In the genomic region with DNA sequence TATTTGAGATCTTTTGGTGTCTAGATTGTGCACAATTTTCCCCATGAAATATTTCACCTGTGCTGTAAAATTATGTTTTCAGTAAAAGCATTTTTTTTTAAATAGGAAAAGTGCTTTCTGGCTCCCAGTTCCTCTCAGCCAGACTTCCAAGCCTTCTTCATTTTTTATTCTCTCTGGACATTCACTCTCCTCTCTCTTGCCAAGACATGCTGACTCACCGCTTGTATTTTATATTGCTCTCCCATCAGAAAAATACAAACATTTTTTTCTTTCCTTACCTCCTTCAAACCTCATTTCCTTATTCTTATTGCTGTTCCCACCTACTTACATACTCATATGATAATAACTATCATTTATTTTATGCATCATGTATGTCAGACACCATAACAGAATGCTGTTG, we compare ENCODE assay signal across 27 cellular contexts. TPM values are rescaled to one million over a fixed set of nuclear protein-coding genes. Genes with fewer than 3 reads are reported as not detected.
A peak's percentile ranks its signal among the peaks of the same experiment; 100 is the strongest.
DNase-seq lines count a peak whose midpoint lies in the region; ATAC-seq and TF ChIP-seq lines count a peak whose summit lies in the region.
"Had no signal": no experiment of that assay in that cellular context is flagged by ENCODE, and none has a peak within 500 bp of the region (broad histone marks: within the 10 kb centered on the region; RNA-seq: fewer than 3 reads in every experiment).

No MANE protein-coding gene starts in this region.

- no CpG with 5 or more reads among the region's 1 CpG for WGBS in mesendoderm (ENCODE audit: extremely low coverage, insufficient coverage, low lambda C conversion rate)

- H3K79me2 ChIP-seq in PC-3 (ENCODE audit: low read length): no peaks in the 10 kb centered on the region
- H3K79me2 ChIP-seq in fibroblast of lung (ENCODE audit: control insufficient read depth, insufficient read depth, low read length): no peaks in the 10 kb centered on the region
- no peaks in the 10 kb centered on the region for H3K79me2 ChIP-seq in mesendoderm (ENCODE audit: control insufficient read depth, insufficient read depth, low read length)

- no peaks in the 10 kb centered on the region for H3K9me2 ChIP-seq in PC-3 (replicated peaks; ENCODE audit: low read length)

- H3K56ac ChIP-seq in mesendoderm (ENCODE audit: low read length): no peak overlapping the region

- peak; percentile 60 for ATAC-seq in PC-3
- ATAC-seq: CD8-positive, alpha-beta T cell; natural killer cell had no signal

- H3K9me3 ChIP-seq in PC-3 (ENCODE audit: low read length) (no peaks in the 10 kb centered on the region), fibroblast of lung (ENCODE audit: control insufficient read depth, insufficient read depth, low read depth, low read length) (no peaks in the 10 kb centered on the region)
- H3K9me3 ChIP-seq: ascending aorta, colonic mucosa, HAP-1, ovary, tibial nerve had no signal

- CTCF ChIA-PET in PC-3 (lab: Charles Lee): no interaction called here

- POLR2A ChIA-PET in PC-3 (lab: Charles Lee; ENCODE audit: unreplicated experiment): no interaction called here

- no peak overlapping the region for H3K9ac ChIP-seq in PC-3 (ENCODE audit: low read length)
- no peak overlapping the region for H3K9ac ChIP-seq in fibroblast of lung (ENCODE audit: insufficient read depth, low read length)
- no peak overlapping the region for H3K9ac ChIP-seq in mesendoderm (ENCODE audit: low read length)

- no peaks in the 10 kb centered on the region for H3K79me1 ChIP-seq in mesendoderm (ENCODE audit: low read length)

- H3K4me2 ChIP-seq in PC-3 (ENCODE audit: low read length) (no peak overlapping the region; the same call in 1 of the 2 replicates), fibroblast of lung (ENCODE audit: extremely low read depth, insufficient read depth, low read length) (no peak overlapping the region), mesendoderm (ENCODE audit: low read length) (no peak overlapping the region)

- H3K18ac ChIP-seq in mesendoderm (ENCODE audit: low read length): no peak overlapping the region

- H3K4me1 ChIP-seq in PC-3 (ENCODE audit: insufficient read depth, low read length): peaks cover 6% of the 10 kb centered on the region; the same call in 1 of the 2 replicates
- H3K4me1 ChIP-seq in fibroblast of lung (ENCODE audit: control insufficient read depth, extremely low read depth, insufficient read depth, low read length): no peaks in the 10 kb centered on the region
- no peaks in the 10 kb centered on the region for H3K4me1 ChIP-seq in mesendoderm (ENCODE audit: control insufficient read depth, low read depth, low read length)
- H3K4me1 ChIP-seq: colonic mucosa, HAP-1 had no signal

- peak; percentile 39 for DNase-seq in EH (ENCODE audit: low read depth)
- peak; percentile 37 for DNase-seq in PC-3
- peak; percentile 2 to 47 for DNase-seq in fibroblast of lung (ENCODE audit: low read depth in 2 of 2)
- no peak for DNase-seq in mesendoderm
- no peak for DNase-seq in mesenteric fat pad (ENCODE audit: low spot score)
- DNase-seq in dedifferentiated amniotic fluid mesenchymal stem cell (ENCODE audit: extremely low spot score): no peak
- DNase-seq in activated naive CD4-positive, alpha-beta T cell (lab: John Stamatoyannopoulos, UW): no peak
- DNase-seq in cortex of kidney (lab: John Stamatoyannopoulos, UW): no peak
- DNase-seq: activated CD4-positive, alpha-beta memory T cell treated with anti-CD3 and anti-CD28 coated beads for 36 hours; activated CD4-positive, CD25-positive, alpha-beta regulatory T cell; activated naive CD4-positive, alpha-beta T cell treated with Interleukin-2 at 50 U/mL for 16 hours; CD8-positive, alpha-beta T cell; colonic mucosa; DMS53; hypothalamus; natural killer cell; NCI-H1417 treated with DMSO at 0.1 percent for 48 hours; NCI-H2107; NCI-H510A; NK-92 treated with Interleukin-12 subunit alpha and Interleukin-12 subunit beta, amount 100 ng/mL, for 24 hours; ovary; stimulated activated CD4-positive, alpha-beta T cell treated with anti-CD3 and anti-CD28 coated beads, Interleukin-1b, Interleukin-23, amount 100 ng/mL, for 48 hours; stimulated activated naive CD4-positive, alpha-beta T cell treated with Interleukin-2 at 50 U/mL for 16 hours; T-helper 9 cell had no signal

- no TSS peak for BruUV-seq in PC-3 (replicated peaks; lab: Mats Ljungman, UMichigan)

- H3K4me3 ChIP-seq in PC-3 (ENCODE audit: low read length) (no peak overlapping the region), fibroblast of lung (replicated peaks in 1 of 4; ENCODE audit: control extremely low read depth in 1 of 4, insufficient read depth in 1 of 4, low read depth in 3 of 4, low read length in 4 of 4) (no peak overlapping the region), mesendoderm (ENCODE audit: low read length) (no peak overlapping the region)
- H3K4me3 ChIP-seq: ascending aorta, colonic mucosa, HAP-1, ovary, tibial nerve had no signal

- no peak overlapping the region for H2BK5ac ChIP-seq in mesendoderm (ENCODE audit: low read length)

- H3K27me3 ChIP-seq in PC-3 (ENCODE audit: low read length) (peaks cover 25% of the 10 kb centered on the region), fibroblast of lung (ENCODE audit: control insufficient read depth, insufficient read depth, low read length) (no peaks in the 10 kb centered on the region), mesendoderm (ENCODE audit: insufficient read depth, low read length, poor library complexity) (no peaks in the 10 kb centered on the region)
- H3K27me3 ChIP-seq: ascending aorta, colonic mucosa, ovary, tibial nerve had no signal

- H2AFZ ChIP-seq in PC-3 (ENCODE audit: low read length) (no peak overlapping the region), fibroblast of lung (ENCODE audit: low read length) (no peak overlapping the region)

- no peak overlapping the region for H2BK120ac ChIP-seq in mesendoderm (ENCODE audit: low read depth, low read length)

- H4K5ac ChIP-seq in mesendoderm (ENCODE audit: low read length): no peak overlapping the region

- H2BK15ac ChIP-seq in mesendoderm (replicated peaks; ENCODE audit: low read depth): no peak overlapping the region

- H4K8ac ChIP-seq in mesendoderm (ENCODE audit: low read depth, low read length): peak overlapping the region; percentile 76

- H3K36me3 ChIP-seq in PC-3 (ENCODE audit: low read depth, low read length): no peaks in the 10 kb centered on the region
- no peaks in the 10 kb centered on the region for H3K36me3 ChIP-seq in fibroblast of lung (ENCODE audit: control insufficient read depth, insufficient read depth, low read length)
- no peaks in the 10 kb centered on the region for H3K36me3 ChIP-seq in mesendoderm (ENCODE audit: control insufficient read depth, insufficient read depth, low read length)
- H3K36me3 ChIP-seq: ascending aorta, colonic mucosa, HAP-1, ovary, tibial nerve had no signal

- no peak overlapping the region for H3K23ac ChIP-seq in mesendoderm (ENCODE audit: low read length)

- intact Hi-C loops in PC-3 (cut with micrococcal nuclease): no loop called here

- TF ChIP-seq CTCF in PC-3 (conservative IDR thresholded peaks at IDR 0.05; ENCODE audit: low read depth, low read length) (no peak), fibroblast of lung (conservative IDR thresholded peaks at IDR 0.05 in 1 of 2, IDR thresholded peaks at IDR 0.05 in 1 of 2; ENCODE audit: low read depth in 1 of 2, low read length in 2 of 2) (no peak)

- no peaks in the 10 kb centered on the region for H3F3A ChIP-seq in PC-3 (ENCODE audit: low read length, unreplicated experiment)

- H3K27ac ChIP-seq in PC-3 (ENCODE audit: low read length) (no peak overlapping the region), fibroblast of lung (ENCODE audit: insufficient read depth, low read length) (no peak overlapping the region), mesendoderm (ENCODE audit: low read depth, low read length) (no peak overlapping the region)
- H3K27ac ChIP-seq: colonic mucosa, ovary, tibial nerve had no signal

- H4K20me1 ChIP-seq in PC-3 (ENCODE audit: low read length) (no peaks in the 10 kb centered on the region), fibroblast of lung (ENCODE audit: control insufficient read depth, extremely low read depth, insufficient read depth, low read length) (no peaks in the 10 kb centered on the region)

- H3K4ac ChIP-seq in mesendoderm (ENCODE audit: low read depth, low read length): no peak overlapping the region

- no peak overlapping the region for H2AK5ac ChIP-seq in mesendoderm (ENCODE audit: low read length)

RNA-seq across cellular contexts. Expression of gene ZNF641, which starts 37.7 kb away (rescaled TPM):
- total RNA-seq in PC-3 (2014; rRNA removed) (10.9 and 12.6 TPM in 2 replicates), fibroblast of lung (8.1 and 8.5 TPM in 2 replicates), mesenteric fat pad (15.7 TPM)
- 3.2 and 4.2 TPM in 2 replicates for polyA plus RNA-seq in fibroblast of lung
- polyA plus RNA-seq in fibroblast of lung (2012): 2.4 and 3.3 TPM in 2 replicates
- polyA minus RNA-seq in fibroblast of lung (ENCODE audit: low replicate concordance): 2.8 and 12.2 TPM in 2 replicates
- polyA plus RNA-seq in mesendoderm (2013, experiment 1 of 2): 3.8 TPM
- 3.7 TPM for polyA plus RNA-seq in mesendoderm (2013, experiment 2 of 2)

Comparison
In these comparisons a context has a peak if more than half of its experiments do, and no peak if none do; other contexts are left out.
1. DNase-seq: peak in EH (single experiment), PC-3 (single experiment) and fibroblast of lung (2 of 2); none in mesendoderm (single experiment), mesenteric fat pad (single experiment), dedifferentiated amniotic fluid mesenchymal stem cell (single experiment), activated naive CD4-positive, alpha-beta T cell (0 of 4) and cortex of kidney (single experiment).